ENCODE assay signal across 21 cellular contexts in the genomic region with DNA sequence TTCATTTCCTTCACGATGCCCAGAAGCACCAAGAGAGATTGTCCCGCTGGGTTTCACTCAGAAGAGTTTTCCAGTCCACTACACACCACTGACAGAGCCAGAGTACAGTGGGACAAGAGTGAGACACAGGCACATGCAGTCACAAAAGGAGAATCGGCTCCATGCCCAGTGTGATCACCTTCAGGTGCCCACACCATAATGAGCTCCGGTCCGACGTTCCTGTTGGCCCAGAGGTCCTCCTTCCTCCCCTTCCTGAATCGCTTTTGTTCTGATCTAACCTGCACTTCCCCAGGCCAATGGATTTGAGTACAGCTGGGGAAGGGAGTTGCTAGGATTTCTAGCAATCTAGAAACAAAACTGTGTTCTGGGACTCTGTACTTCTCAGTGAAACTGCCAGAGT. TPM values are rescaled to one million over a fixed set of nuclear protein-coding genes. Genes with fewer than 3 reads are reported as not detected.
DNase-seq lines count a peak whose midpoint lies in the region; ATAC-seq and TF ChIP-seq lines count a peak whose summit lies in the region.
"Had no signal": no experiment of that assay in that cellular context is flagged by ENCODE, and none has a peak within 500 bp of the region (broad histone marks: within the 10 kb centered on the region; RNA-seq: fewer than 3 reads in every experiment).

No MANE protein-coding gene starts in this region.

- H3K23ac ChIP-seq in mesenchymal stem cell (ENCODE audit: low read length in 2 of 2): no peak overlapping the region

- intact Hi-C loops in A673 (cut with micrococcal nuclease; ENCODE audit: unreplicated experiment): no loop called here

- no peak overlapping the region for H2BK15ac ChIP-seq in mesenchymal stem cell (ENCODE audit: low read depth, poor library complexity, severe bottlenecking)

- H3K4me3 Mint-ChIP-seq in brain (no peak overlapping the region), osteocyte (ENCODE audit: unreplicated experiment) (no peak overlapping the region)
- no peak overlapping the region for H3K4me3 Mint-ChIP-seq in stimulated activated memory B cell treated with anti-CD40 and anti-IgM and Interleukin-4, amounts not matched to agents 10 μg/mL and 1 μg/mL and 100 μg/mL, for 72 hours
- H3K4me3 Mint-ChIP-seq: CD8-positive, alpha-beta T cell had no signal

- no peak overlapping the region for H2BK120ac ChIP-seq in mesenchymal stem cell (ENCODE audit: low read depth, low read length)

- no peak for ATAC-seq in stimulated activated memory B cell treated with anti-CD40 and anti-IgM and Interleukin-4, amounts not matched to agents 10 μg/mL and 1 μg/mL and 100 μg/mL, for 72 hours
- no peak for ATAC-seq in GM18502 (IDR thresholded peaks at IDR 0.05; ENCODE audit: poor library complexity, unreplicated experiment)
- no peak for ATAC-seq in HG02840 (IDR thresholded peaks at IDR 0.05; ENCODE audit: low FRiP score, unreplicated experiment)
- no peak for ATAC-seq in HG03139 (IDR thresholded peaks at IDR 0.05; ENCODE audit: unreplicated experiment)
- ATAC-seq: CD8-positive, alpha-beta T cell; GM12878; HCT116 had no signal

- WGBS in mesenchymal stem cell: 96% methylated on average over 3 of the region's 7 CpGs

- H3K27ac Mint-ChIP-seq in brain: peak overlapping the region in 3 of 5 experiments; percentile 17 to 76 (median 20)
- H3K27ac Mint-ChIP-seq in stimulated activated memory B cell treated with anti-CD40 and anti-IgM and Interleukin-4, amounts not matched to agents 10 μg/mL and 1 μg/mL and 100 μg/mL, for 72 hours: peak overlapping the region; percentile 2
- H3K27ac Mint-ChIP-seq in osteocyte (ENCODE audit: unreplicated experiment): no peak overlapping the region
- H3K27ac Mint-ChIP-seq: CD8-positive, alpha-beta T cell had no signal

- no peaks in the 10 kb centered on the region for H3K27me3 ChIP-seq in A673 (replicated peaks; ENCODE audit: insufficient read depth, low read depth, low read length, poor library complexity)
- H3K27me3 ChIP-seq in mesenchymal stem cell (ENCODE audit: control insufficient read depth in 1 of 2, insufficient read depth in 1 of 2, low read length in 2 of 2): no peaks in the 10 kb centered on the region
- H3K27me3 ChIP-seq: BLaER1 had no signal

- H3K4me3 ChIP-seq in A673 (ENCODE audit: low read depth, low read length, poor library complexity, severe bottlenecking) (no peak overlapping the region), mesenchymal stem cell (ENCODE audit: insufficient read depth in 1 of 2, low read depth in 1 of 2, low read length in 2 of 2) (no peak overlapping the region)
- H3K4me3 ChIP-seq: BLaER1, GM12878 had no signal

- H3K4me1 Mint-ChIP-seq in brain: peaks cover 59% of the 10 kb centered on the region
- no peaks in the 10 kb centered on the region for H3K4me1 Mint-ChIP-seq in stimulated activated memory B cell treated with anti-CD40 and anti-IgM and Interleukin-4, amounts not matched to agents 10 μg/mL and 1 μg/mL and 100 μg/mL, for 72 hours
- H3K4me1 Mint-ChIP-seq in osteocyte (ENCODE audit: unreplicated experiment): peaks cover 19% of the 10 kb centered on the region

- CTCF ChIA-PET in A673 (lab: Charles Lee): no interaction called here

- no peak overlapping the region for H3K14ac ChIP-seq in mesenchymal stem cell (ENCODE audit: low read length in 2 of 2)

- H3K36me3 Mint-ChIP-seq in brain (no peaks in the 10 kb centered on the region), osteocyte (ENCODE audit: unreplicated experiment) (no peaks in the 10 kb centered on the region)
- no peaks in the 10 kb centered on the region for H3K36me3 Mint-ChIP-seq in stimulated activated memory B cell treated with anti-CD40 and anti-IgM and Interleukin-4, amounts not matched to agents 10 μg/mL and 1 μg/mL and 100 μg/mL, for 72 hours
- H3K36me3 Mint-ChIP-seq: CD8-positive, alpha-beta T cell had no signal

- H3K9me3 ChIP-seq in A673 (ENCODE audit: low read depth, low read length, poor library complexity, severe bottlenecking) (no peaks in the 10 kb centered on the region), mesenchymal stem cell (ENCODE audit: control insufficient read depth, low read length) (no peaks in the 10 kb centered on the region)
- H3K9me3 ChIP-seq: BLaER1 had no signal

- H4K91ac ChIP-seq in mesenchymal stem cell (ENCODE audit: low read length): peak overlapping the region; percentile 5

- TF ChIP-seq CTCF in A673 (conservative IDR thresholded peaks at IDR 0.05; ENCODE audit: low read depth, low read length) (no peak), brain (conservative IDR thresholded peaks at IDR 0.05) (no peak), osteocyte (IDR thresholded peaks at IDR 0.05) (no peak)

- H3K27me3 Mint-ChIP-seq in brain: peaks cover 7% of the 10 kb centered on the region
- H3K27me3 Mint-ChIP-seq in stimulated activated memory B cell treated with anti-CD40 and anti-IgM and Interleukin-4, amounts not matched to agents 10 μg/mL and 1 μg/mL and 100 μg/mL, for 72 hours: peaks cover under 1% of the 10 kb centered on the region
- H3K27me3 Mint-ChIP-seq in osteocyte (ENCODE audit: unreplicated experiment): no peaks in the 10 kb centered on the region

- no peak overlapping the region for H3K4ac ChIP-seq in mesenchymal stem cell (ENCODE audit: low read depth in 1 of 2, low read length in 2 of 2)

- peaks cover 47% of the 10 kb centered on the region for H3K4me1 ChIP-seq in A673 (ENCODE audit: insufficient read depth, low read length, poor library complexity, severe bottlenecking)
- peaks cover 10% of the 10 kb centered on the region for H3K4me1 ChIP-seq in mesenchymal stem cell (ENCODE audit: control insufficient read depth, insufficient read depth, low read depth, low read length)

- BruUV-seq in A673 (replicated peaks; lab: Mats Ljungman, UMichigan): no TSS peak

- H3K79me1 ChIP-seq in mesenchymal stem cell (replicated peaks; ENCODE audit: low read length, poor library complexity, severe bottlenecking): no peaks in the 10 kb centered on the region

- no peak overlapping the region for H3K18ac ChIP-seq in mesenchymal stem cell (ENCODE audit: low read depth in 1 of 2, low read length in 2 of 2)

- H2BK5ac ChIP-seq in mesenchymal stem cell (ENCODE audit: low read depth, low read length, poor library complexity, severe bottlenecking): no peak overlapping the region

- H3K36me3 ChIP-seq in A673 (ENCODE audit: insufficient read depth, low read length, poor library complexity, severe bottlenecking) (no peaks in the 10 kb centered on the region), mesenchymal stem cell (ENCODE audit: control insufficient read depth in 1 of 2, insufficient read depth in 2 of 2, low read depth in 1 of 2, low read length in 2 of 2) (no peaks in the 10 kb centered on the region)
- H3K36me3 ChIP-seq: BLaER1 had no signal

- H2AFZ ChIP-seq in mesenchymal stem cell (ENCODE audit: low read depth, low read length): no peak overlapping the region

- DNase-seq in A673 (ENCODE audit: low spot score) (no peak), mesenchymal stem cell (no peak), osteocyte (ENCODE audit: extremely low spot score, unreplicated experiment) (no peak)
- DNase-seq: ACHN; CD8-positive, alpha-beta T cell; DND-41; GOT3; Kasumi-1; NCI-H1417 treated with DMSO at 0.1 percent for 48 hours; NCI-H187; NCI-H446 treated with DMSO at 0.1 percent for 48 hours; NCI-H526 treated with DMSO at 0.1 percent for 48 hours; SHP77 had no signal

- no peak overlapping the region for H3K9ac ChIP-seq in mesenchymal stem cell (ENCODE audit: low read length)
- H3K9ac ChIP-seq: BLaER1 had no signal

- peak overlapping the region in 1 of 2 experiments; percentile 12 for H2BK12ac ChIP-seq in mesenchymal stem cell (ENCODE audit: low read length in 2 of 2)

- POLR2A ChIA-PET in A673 (lab: Charles Lee; ENCODE audit: low non-redundant PET): no interaction called here

- no peak overlapping the region for H4K8ac ChIP-seq in mesenchymal stem cell (ENCODE audit: low read length)

- no peak overlapping the region for H2AK5ac ChIP-seq in mesenchymal stem cell (ENCODE audit: low read length, severe bottlenecking)

- peak overlapping the region; percentile 55 for H3K27ac ChIP-seq in A673 (ENCODE audit: low read depth, low read length, poor library complexity, severe bottlenecking)
- no peak overlapping the region for H3K27ac ChIP-seq in mesenchymal stem cell (ENCODE audit: low read length, poor library complexity, severe bottlenecking)
- H3K27ac ChIP-seq: BLaER1 had no signal

- H3K9me3 Mint-ChIP-seq in brain: peaks cover 0 to 3% (median 2%) of the 10 kb centered on the region in 5 experiments
- no peaks in the 10 kb centered on the region for H3K9me3 Mint-ChIP-seq in stimulated activated memory B cell treated with anti-CD40 and anti-IgM and Interleukin-4, amounts not matched to agents 10 μg/mL and 1 μg/mL and 100 μg/mL, for 72 hours
- H3K9me3 Mint-ChIP-seq in osteocyte (ENCODE audit: unreplicated experiment): no peaks in the 10 kb centered on the region
- H3K9me3 Mint-ChIP-seq: CD8-positive, alpha-beta T cell had no signal

- no peak overlapping the region for H3K4me2 ChIP-seq in mesenchymal stem cell (ENCODE audit: low read length, poor library complexity, severe bottlenecking)
- H3K4me2 ChIP-seq: BLaER1 had no signal

RNA-seq across cellular contexts. Expression of a gene that starts 4.6 kb away (rescaled TPM):
- total RNA-seq in A673 (2021) (0.35 and 1.5 TPM in 2 replicates), osteocyte (not detected in 2 replicates)
- polyA plus RNA-seq in brain (ENCODE audit: insufficient read depth, low read depth, low replicate concordance): not detected
- 0.14 TPM for polyA plus RNA-seq in mesenchymal stem cell (2013, experiment 1 of 2)
- polyA plus RNA-seq in mesenchymal stem cell (2013, experiment 2 of 2): 0.18 TPM
- total RNA-seq: GM12878 had no signal
